ENCODE assay signal across 26 cellular contexts in genomic region chr14:37403656-37404055, GRCh38.
DNase-seq lines count a peak whose midpoint lies in the region; ATAC-seq lines count a peak whose summit lies in the region.
"Had no signal": no experiment of that assay in that cellular context is flagged by ENCODE, and none has a peak within 500 bp of the region (broad histone marks: within the 10 kb centered on the region; RNA-seq: fewer than 3 reads in every experiment).

No MANE protein-coding gene starts in this region.

- no peak overlapping the region for H3K18ac ChIP-seq in neuronal stem cell (ENCODE audit: low read length)

- H3K9me3 ChIP-seq in neuronal stem cell (replicated peaks in 1 of 2; ENCODE audit: control insufficient read depth in 2 of 2, insufficient read depth in 1 of 2, low read depth in 1 of 2, low read length in 2 of 2) = no peaks in the 10 kb centered on the region
- H3K9me3 ChIP-seq: BE2C, MG63, SJCRH30 had no signal

- H3K36me3 ChIP-seq in neuronal stem cell (replicated peaks in 1 of 2; ENCODE audit: control insufficient read depth in 2 of 2, insufficient read depth in 2 of 2, low read length in 2 of 2) = no peaks in the 10 kb centered on the region
- H3K36me3 ChIP-seq: BE2C, MG63, SJCRH30 had no signal

- no peak overlapping the region for H4K8ac ChIP-seq in neuronal stem cell (ENCODE audit: low read depth, low read length)

- no peak overlapping the region for H3K4me2 ChIP-seq in neuronal stem cell (ENCODE audit: insufficient read depth, low read length, poor library complexity, severe bottlenecking)
- H3K4me2 ChIP-seq: PC-9 had no signal

- no peak overlapping the region for H3K23ac ChIP-seq in neuronal stem cell (ENCODE audit: low read depth, low read length, poor library complexity)

- no peak overlapping the region for H2BK5ac ChIP-seq in neuronal stem cell (ENCODE audit: low read length)

- peaks cover 4 to 5% of the 10 kb centered on the region in 2 donors for H3K4me1 ChIP-seq in neuronal stem cell (ENCODE audit: control insufficient read depth in 2 of 2, insufficient read depth in 1 of 2, low read depth in 1 of 2, low read length in 2 of 2)
- H3K4me1 ChIP-seq: BE2C, SJCRH30 had no signal

- no peaks in the 10 kb centered on the region for H3K27me3 ChIP-seq in neuronal stem cell (ENCODE audit: control insufficient read depth in 3 of 3, insufficient read depth in 3 of 3, low read depth in 1 of 3, low read length in 3 of 3)
- H3K27me3 ChIP-seq: BE2C, MG63, SJCRH30 had no signal

- H2BK15ac ChIP-seq in neuronal stem cell (ENCODE audit: low read length) = no peak overlapping the region

- no peak overlapping the region for H3K27ac ChIP-seq in neuronal stem cell (replicated peaks; ENCODE audit: low read length)
- H3K27ac ChIP-seq: 22Rv1, PC-9, SJCRH30 had no signal

- H2BK120ac ChIP-seq in neuronal stem cell (ENCODE audit: low read depth, low read length) = no peak overlapping the region

- no peak for ATAC-seq in GM18861 (IDR thresholded peaks at IDR 0.05; ENCODE audit: unreplicated experiment)
- ATAC-seq: HCT116, Right ventricle myocardium inferior, SK-N-SH treated with all-trans-retinoic acid at 6 μM for 48 hours had no signal

- no peak overlapping the region for H3K14ac ChIP-seq in neuronal stem cell (ENCODE audit: low read length)

- H2BK12ac ChIP-seq in neuronal stem cell (ENCODE audit: low read length) = no peak overlapping the region

- H2AFZ ChIP-seq in neuronal stem cell (ENCODE audit: low read length) = no peak overlapping the region
- H2AFZ ChIP-seq: PC-9 had no signal

- H4K91ac ChIP-seq in neuronal stem cell (ENCODE audit: low read depth, low read length, poor library complexity) = no peak overlapping the region

- H3K9ac ChIP-seq in neuronal stem cell (ENCODE audit: low read depth, low read length, poor library complexity) = no peak overlapping the region

- no peaks in the 10 kb centered on the region for H3K79me1 ChIP-seq in neuronal stem cell (ENCODE audit: low read depth, low read length)

- H3K4me3 ChIP-seq in neuronal stem cell (ENCODE audit: low read length in 2 of 2) = no peak overlapping the region
- H3K4me3 ChIP-seq: MG63, PC-9, SJCRH30 had no signal

- DNase-seq in NCI-H1092 treated with DMSO at 0.1 percent for 48 hours (lab: John Stamatoyannopoulos, UW) = peak; percentile 16
- no peak for DNase-seq in NCI-H1092 (lab: John Stamatoyannopoulos, UW)
- DNase-seq in NCI-H146 treated with DMSO at 0.1 percent for 48 hours (lab: John Stamatoyannopoulos, UW; ENCODE audit: unreplicated experiment) = peak; percentile 27
- peak; percentile 56 for DNase-seq in NCI-H748 (lab: John Stamatoyannopoulos, UW; ENCODE audit: unreplicated experiment)
- DNase-seq in neuronal stem cell (ENCODE audit: low spot score) = peak; percentile 61
- no peak for DNase-seq in NCI-H2107 treated with DMSO at 0.1 percent for 48 hours (lab: John Stamatoyannopoulos, UW; ENCODE audit: unreplicated experiment)
- no peak for DNase-seq in DMS153 (lab: John Stamatoyannopoulos, UW)
- DNase-seq: ACHN; BE2C; CD8-positive, alpha-beta memory T cell; DMS 273 treated with DMSO at 0.1 percent for 48 hours; DMS79 treated with DMSO at 0.1 percent for 48 hours; GF-D8; IMR-90; KG1; MG63; NCI-H2081; NCI-H446 treated with DMSO at 0.1 percent for 48 hours; NCI-H774; PC-9; SJCRH30 had no signal

- H3K4ac ChIP-seq in neuronal stem cell (ENCODE audit: low read length) = no peak overlapping the region

- WGBS in neuronal stem cell (ENCODE audit: extremely low coverage in 2 of 2, insufficient read length in 2 of 2, insufficient replicate concordance in 1 of 2), 2 donors = no CpG with 5 or more reads among the region's 1 CpG

- no peak overlapping the region for H2AK5ac ChIP-seq in neuronal stem cell (ENCODE audit: low read depth, low read length)

Comparison
In these comparisons a context has a peak if more than half of its experiments do, and no peak if none do; other contexts are left out.
1. DNase-seq: peak in NCI-H1092 treated with DMSO at 0.1 percent for 48 hours (single experiment), NCI-H146 treated with DMSO at 0.1 percent for 48 hours (single experiment), NCI-H748 (single experiment) and neuronal stem cell (single experiment); none in NCI-H1092 (single experiment), NCI-H2107 treated with DMSO at 0.1 percent for 48 hours (single experiment) and DMS153 (single experiment).